ENCODE assay signal across 18 cellular contexts in the genomic region with DNA sequence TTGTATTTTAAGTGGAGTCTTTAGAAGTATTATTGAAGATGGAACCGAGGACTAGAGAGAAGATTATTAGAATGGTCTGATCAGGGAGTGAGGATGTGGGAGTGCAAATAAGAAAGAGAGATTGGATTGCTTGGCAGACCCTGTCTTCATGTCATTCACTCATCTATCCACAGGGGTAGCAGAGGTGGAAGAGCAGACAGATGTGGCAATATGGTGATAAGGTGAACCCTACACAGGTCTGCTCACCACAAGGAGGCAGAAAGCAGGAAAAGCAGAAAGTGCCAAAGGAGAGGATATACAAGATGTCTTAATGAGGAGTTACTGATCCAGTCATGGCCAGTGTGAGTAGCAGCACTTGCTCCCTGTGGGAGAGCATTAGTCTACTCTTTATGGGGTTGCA.
DNase-seq lines count a peak whose midpoint lies in the region; ATAC-seq and TF ChIP-seq lines count a peak whose summit lies in the region.
"Had no signal": no experiment of that assay in that cellular context is flagged by ENCODE, and none has a peak within 500 bp of the region (broad histone marks: within the 10 kb centered on the region; RNA-seq: fewer than 3 reads in every experiment).

No MANE protein-coding gene starts in this region.

- H2BK20ac ChIP-seq in H9 (ENCODE audit: low read depth, low read length, poor library complexity, severe bottlenecking): no peak overlapping the region

- no peak overlapping the region for H3K18ac ChIP-seq in H9 (ENCODE audit: insufficient read length, low read depth, low read length)

- no peak overlapping the region for H3K14ac ChIP-seq in H9 (ENCODE audit: insufficient read depth, low read length)

- H3K4me3 ChIP-seq in GM23338: no peak overlapping the region
- H3K4me3 ChIP-seq in dorsolateral prefrontal cortex: no peak overlapping the region
- H3K4me3 ChIP-seq: BLaER1 treated with 17β-estradiol and CSF1 and Interleukin-3, amounts not matched to agents 10 nM and 100 nM; GM12878; GM23248; HAP-1 had no signal

- H3K36me3 Mint-ChIP-seq in GM23338 (ENCODE audit: low read depth): peaks cover 9% of the 10 kb centered on the region; the same call in 1 of the 3 replicates
- H3K36me3 Mint-ChIP-seq in H9 (ENCODE audit: insufficient read depth in 1 of 3, low read depth in 3 of 3): peaks cover 6 to 7% (median 7%) of the 10 kb centered on the region in 3 experiments; a peak in 4 of 7 replicates
- peaks cover 2% of the 10 kb centered on the region for H3K36me3 Mint-ChIP-seq in WTC11
- H3K36me3 Mint-ChIP-seq: CD8-positive, alpha-beta T cell had no signal

- H3T11ph ChIP-seq in H9 (ENCODE audit: low read length): no peak overlapping the region

- no peaks in the 10 kb centered on the region for H3K36me3 ChIP-seq in GM23338 (ENCODE audit: insufficient read depth)
- H3K36me3 ChIP-seq: BLaER1 treated with 17β-estradiol and CSF1 and Interleukin-3, amounts not matched to agents 10 nM and 100 nM; HAP-1 had no signal

- H2BK15ac ChIP-seq in H9 (ENCODE audit: low read depth, low read length): no peak overlapping the region

- H3K27me3 ChIP-seq in GM23338 (ENCODE audit: insufficient read depth): no peaks in the 10 kb centered on the region
- no peaks in the 10 kb centered on the region for H3K27me3 ChIP-seq in H9 (ENCODE audit: insufficient read depth, low read length)
- peaks cover 0 to 42% (median 2%) of the 10 kb centered on the region in 45 donors for H3K27me3 ChIP-seq in dorsolateral prefrontal cortex

- H2AFZ ChIP-seq in GM23338: no peak overlapping the region
- H2AFZ ChIP-seq in H9 (ENCODE audit: low read length): no peak overlapping the region
- H2AFZ ChIP-seq: GM23248 had no signal

- no peak overlapping the region for H3K4ac ChIP-seq in H9 (ENCODE audit: low read depth, low read length)

- H3K4me1 ChIP-seq in GM23338 (ENCODE audit: insufficient read depth): no peaks in the 10 kb centered on the region
- H3K4me1 ChIP-seq in H9 (ENCODE audit: insufficient read depth, low read length): no peaks in the 10 kb centered on the region
- H3K4me1 ChIP-seq: BLaER1 treated with 17β-estradiol and CSF1 and Interleukin-3, amounts not matched to agents 10 nM and 100 nM; HAP-1 had no signal

- no peaks in the 10 kb centered on the region for H3K27me3 Mint-ChIP-seq in GM23338 (ENCODE audit: insufficient read depth, low read depth, poor library complexity)
- H3K27me3 Mint-ChIP-seq in H9 (ENCODE audit: low read depth): no peaks in the 10 kb centered on the region
- no peaks in the 10 kb centered on the region; the same call in 1 of the 2 replicates for H3K27me3 Mint-ChIP-seq in WTC11 (ENCODE audit: low read depth)
- H3K27me3 Mint-ChIP-seq: B cell had no signal

- no peak overlapping the region for H2BK5ac ChIP-seq in H9 (ENCODE audit: insufficient read length, low read length)

- H3K9ac ChIP-seq in H9 (ENCODE audit: extremely low read depth, insufficient read length, low read length): no peak overlapping the region
- H3K9ac ChIP-seq: BLaER1 treated with 17β-estradiol and CSF1 and Interleukin-3, amounts not matched to agents 10 nM and 100 nM; GM23248; KMS-11 had no signal

- peak; percentile 8 to 23; a peak in 1 of 4 replicates for TF ChIP-seq CTCF in GM23338 (conservative IDR thresholded peaks at IDR 0.05; ENCODE audit: low read depth in 2 of 2)
- TF ChIP-seq CTCF in H9 (conservative IDR thresholded peaks at IDR 0.05): peak; percentile 21; the same call in 1 of the 3 replicates
- TF ChIP-seq CTCF in WTC11 (IDR thresholded peaks at IDR 0.05): no peak
- TF ChIP-seq CTCF in dorsolateral prefrontal cortex (IDR thresholded peaks at IDR 0.05 in 54 of 56, conservative IDR thresholded peaks at IDR 0.05 in 2 of 56; ENCODE audit: low read depth in 1 of 56, partially characterized antibody in 56 of 56): no peak

- H3K4me1 Mint-ChIP-seq in GM23338 (no peaks in the 10 kb centered on the region; the same call in 2 of the 3 replicates), H9 (no peaks in the 10 kb centered on the region), WTC11 (0 out of 2 replicates have a peak, but pooled peaks cover 6% of the 10 kb centered on the region)
- H3K4me1 Mint-ChIP-seq: B cell had no signal

- no peak overlapping the region for H2BK120ac ChIP-seq in H9 (ENCODE audit: low read depth, low read length, poor library complexity, severe bottlenecking)

- H3K9me3 ChIP-seq in H9 (ENCODE audit: control insufficient read depth, low read depth, low read length): peaks cover 44% of the 10 kb centered on the region
- H3K9me3 ChIP-seq: HAP-1 had no signal

- POLR2A ChIA-PET in WTC11 (lab: Charles Lee): no interaction called here

- ATAC-seq in GM23338: peak; percentile 46; the same call in 2 of the 3 replicates
- ATAC-seq in WTC11: peak; percentile 76
- no peak for ATAC-seq in GM19463 (IDR thresholded peaks at IDR 0.05; ENCODE audit: unreplicated experiment)
- ATAC-seq in HG03097 (IDR thresholded peaks at IDR 0.05; ENCODE audit: low FRiP score, unreplicated experiment): no peak
- ATAC-seq: CD8-positive, alpha-beta T cell; GM12878 had no signal

- H3F3A ChIP-seq in GM23338 (replicated peaks; ENCODE audit: low read depth): no peaks in the 10 kb centered on the region

- H4K5ac ChIP-seq in H9 (ENCODE audit: insufficient read length, low read depth, low read length): no peak overlapping the region

- H3K56ac ChIP-seq in H9 (ENCODE audit: insufficient read length, low read depth, low read length): no peak overlapping the region

- no peak overlapping the region for H3K23ac ChIP-seq in H9 (ENCODE audit: insufficient read length, low read depth, low read length)

- no peak overlapping the region for H2AK5ac ChIP-seq in H9 (ENCODE audit: insufficient read length, low read length)

- H3K79me1 ChIP-seq in H9 (ENCODE audit: insufficient read depth, low read depth, low read length, poor library complexity, severe bottlenecking): no peaks in the 10 kb centered on the region

- no peak overlapping the region for H3K4me3 Mint-ChIP-seq in GM23338
- H3K4me3 Mint-ChIP-seq in H9: no peak overlapping the region
- no peak overlapping the region for H3K4me3 Mint-ChIP-seq in WTC11
- H3K4me3 Mint-ChIP-seq: B cell; CD8-positive, alpha-beta T cell had no signal

- no peak overlapping the region for H4K8ac ChIP-seq in H9 (replicated peaks; ENCODE audit: insufficient read length, low read depth, low read length)

- CTCF ChIA-PET in WTC11 (lab: Charles Lee): no interaction called here

- H3K27ac ChIP-seq in GM23338 (ENCODE audit: low read depth): no peak overlapping the region
- no peak overlapping the region for H3K27ac ChIP-seq in H9 (ENCODE audit: insufficient read length, low read depth, low read length)
- H3K27ac ChIP-seq in dorsolateral prefrontal cortex: no peak overlapping the region
- H3K27ac ChIP-seq: BLaER1 treated with 17β-estradiol and CSF1 and Interleukin-3, amounts not matched to agents 10 nM and 100 nM; GM23248; KMS-11 had no signal

- no peak overlapping the region for H4K91ac ChIP-seq in H9 (ENCODE audit: insufficient read length, low read depth, low read length)

- H3K23me2 ChIP-seq in H9 (ENCODE audit: insufficient read length, low read depth, low read length, poor library complexity, severe bottlenecking): no peaks in the 10 kb centered on the region

- H3K79me2 ChIP-seq in GM23338 (replicated peaks; ENCODE audit: insufficient read depth) (no peaks in the 10 kb centered on the region), H9 (ENCODE audit: insufficient read depth, low read length) (no peaks in the 10 kb centered on the region)

- H3K4me2 ChIP-seq in GM23338: no peak overlapping the region
- no peak overlapping the region for H3K4me2 ChIP-seq in H9 (ENCODE audit: insufficient read depth, insufficient read length, low read length)
- H3K4me2 ChIP-seq: BLaER1 treated with 17β-estradiol and CSF1 and Interleukin-3, amounts not matched to agents 10 nM and 100 nM; KMS-11 had no signal

- no peak overlapping the region for H3K27ac Mint-ChIP-seq in GM23338
- no peak overlapping the region for H3K27ac Mint-ChIP-seq in H9
- H3K27ac Mint-ChIP-seq in WTC11: no peak overlapping the region
- H3K27ac Mint-ChIP-seq: B cell; CD8-positive, alpha-beta T cell had no signal

- peak; percentile 32 for DNase-seq in GM23338 (ENCODE audit: low spot score)
- no peak for DNase-seq in H9
- DNase-seq in WTC11 (ENCODE audit: low spot score): no peak
- peak; percentile 5 for DNase-seq in iPS DF 19.7 (ENCODE audit: low read depth, low spot score)
- no peak for DNase-seq in dorsolateral prefrontal cortex
- no peak for DNase-seq in OCI-M2 (lab: John Stamatoyannopoulos, UW; ENCODE audit: unreplicated experiment)
- DNase-seq: Calu3; CD8-positive, alpha-beta T cell; DMS79 treated with DMSO at 0.1 percent for 48 hours; GF-D8; GM23248 had no signal

- H3K9me3 Mint-ChIP-seq in GM23338 (peaks cover 10% of the 10 kb centered on the region), H9 (peaks cover 57 to 65% of the 10 kb centered on the region in 2 experiments), WTC11 (peaks cover 7% of the 10 kb centered on the region)

- no peak overlapping the region for H2BK12ac ChIP-seq in H9 (ENCODE audit: insufficient read length, low read depth, low read length)

- intact Hi-C loops in dorsolateral prefrontal cortex (cut with DNase I): no loop called here

- no peaks in the 10 kb centered on the region for H3K9me2 ChIP-seq in GM23338 (ENCODE audit: insufficient read depth)

- no peaks in the 10 kb centered on the region for H4K20me1 ChIP-seq in GM23338 (replicated peaks; ENCODE audit: insufficient read depth)
- H4K20me1 ChIP-seq in H9 (ENCODE audit: control insufficient read depth, insufficient read depth, insufficient read length): no peaks in the 10 kb centered on the region
- H4K20me1 ChIP-seq: BLaER1 treated with 17β-estradiol and CSF1 and Interleukin-3, amounts not matched to agents 10 nM and 100 nM had no signal

- no CpG with 5 or more reads among the region's 1 CpG for WGBS in H9 (ENCODE audit: extremely low coverage, insufficient read length, low lambda C conversion rate)

TF ChIP-seq in GM23338, 12 proteins besides CTCF, POLR2A, EP300 and RAD21:
- TF ChIP-seq EZH2phosphoT487 (IDR thresholded peaks at IDR 0.05; ENCODE audit: unreplicated experiment): no peak
- no peak for TF ChIP-seq POLR2AphosphoS5 (IDR thresholded peaks at IDR 0.05; ENCODE audit: low read depth)
- no peak for TF ChIP-seq JUNB (IDR thresholded peaks at IDR 0.05; ENCODE audit: unreplicated experiment)
TF ChIP-seq in GM23338: peak in this region for 0.

TF ChIP-seq in WTC11, 78 proteins besides CTCF, POLR2A, EP300 and RAD21 (continues in another document):
- TF ChIP-seq, protein P1, sequence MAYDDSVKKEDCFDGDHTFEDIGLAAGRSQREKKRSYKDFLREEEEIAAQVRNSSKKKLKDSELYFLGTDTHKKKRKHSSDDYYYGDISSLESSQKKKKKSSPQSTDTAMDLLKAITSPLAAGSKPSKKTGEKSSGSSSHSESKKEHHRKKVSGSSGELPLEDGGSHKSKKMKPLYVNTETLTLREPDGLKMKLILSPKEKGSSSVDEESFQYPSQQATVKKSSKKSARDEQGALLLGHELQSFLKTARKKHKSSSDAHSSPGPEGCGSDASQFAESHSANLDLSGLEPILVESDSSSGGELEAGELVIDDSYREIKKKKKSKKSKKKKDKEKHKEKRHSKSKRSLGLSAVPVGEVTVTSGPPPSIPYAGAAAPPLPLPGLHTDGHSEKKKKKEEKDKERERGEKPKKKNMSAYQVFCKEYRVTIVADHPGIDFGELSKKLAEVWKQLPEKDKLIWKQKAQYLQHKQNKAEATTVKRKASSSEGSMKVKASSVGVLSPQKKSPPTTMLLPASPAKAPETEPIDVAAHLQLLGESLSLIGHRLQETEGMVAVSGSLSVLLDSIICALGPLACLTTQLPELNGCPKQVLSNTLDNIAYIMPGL (CRISPR knock-in tag; IDR thresholded peaks at IDR 0.05): no peak

Comparison
In these comparisons a context has a peak if more than half of its experiments do, and no peak if none do; other contexts are left out.
1. ATAC-seq: peak in GM23338 (single experiment) and WTC11 (single experiment); none in GM19463 (single experiment) and HG03097 (single experiment).
2. DNase-seq: peak in GM23338 (single experiment) and iPS DF 19.7 (single experiment); none in H9 (single experiment), WTC11 (single experiment), dorsolateral prefrontal cortex (0 of 10) and OCI-M2 (single experiment).
3. CTCF ChIP-seq: peak in GM23338 (2 of 2) and H9 (single experiment); none in WTC11 (single experiment) and dorsolateral prefrontal cortex (0 of 56).